ENCODE assay signal across 8 cellular contexts in the genomic region with DNA sequence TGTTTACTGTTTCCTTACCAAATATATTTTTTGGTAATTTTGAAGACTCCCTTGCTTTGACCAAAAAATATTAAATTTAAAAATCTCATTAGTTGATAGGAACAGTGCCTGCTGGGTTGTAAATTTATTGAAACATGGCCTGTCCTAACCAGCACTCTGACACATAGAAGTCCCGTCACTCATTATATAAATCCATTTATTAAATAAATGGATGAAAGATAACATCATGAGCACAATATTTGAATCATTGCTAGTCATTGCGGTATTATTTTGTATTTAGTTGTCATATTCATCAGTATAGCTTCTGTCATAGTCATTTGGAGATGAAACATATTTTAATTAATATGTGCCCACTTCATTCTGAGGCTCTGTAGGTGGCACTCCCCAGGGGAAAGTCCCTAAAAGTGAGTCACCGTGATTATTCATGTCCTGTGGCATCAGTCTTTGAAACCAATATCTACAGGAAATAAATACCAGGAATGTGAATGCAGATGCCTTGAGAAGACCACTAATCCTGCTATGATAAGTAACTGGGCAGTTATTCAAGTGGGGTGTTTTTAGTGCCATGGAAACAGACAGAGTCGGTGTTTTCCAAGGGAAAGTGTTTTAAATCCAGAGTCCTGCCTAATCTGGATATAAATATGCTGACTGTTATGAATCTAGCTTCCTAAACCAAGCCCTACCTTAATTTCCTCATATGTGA.
DNase-seq lines count a peak whose midpoint lies in the region; ATAC-seq and TF ChIP-seq lines count a peak whose summit lies in the region.

No MANE protein-coding gene starts in this region.

- H3K36me3 ChIP-seq in BJ (ENCODE audit: control insufficient read depth, insufficient read depth, low read length) (no peaks in the 10 kb centered on the region), lower lobe of right lung (no peaks in the 10 kb centered on the region), upper lobe of left lung (no peaks in the 10 kb centered on the region)

- H3K27me3 ChIP-seq in BJ (ENCODE audit: control insufficient read depth, insufficient read depth, low read length) (no peaks in the 10 kb centered on the region), lower lobe of right lung (ENCODE audit: low read depth) (no peaks in the 10 kb centered on the region), upper lobe of left lung (no peaks in the 10 kb centered on the region)

- H3K36me3 Mint-ChIP-seq in activated naive CD8-positive, alpha-beta T cell treated with anti-CD3 and anti-CD28 coated beads for 36 hours, result no peaks in the 10 kb centered on the region

- TF ChIP-seq CTCF in BJ (IDR thresholded peaks at IDR 0.05; ENCODE audit: insufficient read depth, low read depth, low read length) (no peak), lower lobe of right lung (IDR thresholded peaks at IDR 0.05) (no peak), upper lobe of left lung (IDR thresholded peaks at IDR 0.05) (no peak), lower leg skin (IDR thresholded peaks at IDR 0.05) (no peak)

- WGBS in upper lobe of left lung, 2 donors, result 34 to 43% methylated on average over 4 of the region's 4 CpGs
- WGBS in lower leg skin, 2 donors, result 23 to 25% methylated on average over 4 of the region's 4 CpGs

- intact Hi-C loops in lower lobe of right lung (cut with DNase I), result loop anchor here (10.0 kb wide), 1 partner anchor 175 kb away; no protein-coding TSS in a partner anchor
- intact Hi-C loops in lower leg skin (cut with DNase I; ENCODE audit: low total_unique reads), result no loop called here

- no peaks in the 10 kb centered on the region for H3K9me3 Mint-ChIP-seq in activated naive CD8-positive, alpha-beta T cell treated with anti-CD3 and anti-CD28 coated beads for 36 hours

- H3K27me3 Mint-ChIP-seq in activated naive CD8-positive, alpha-beta T cell treated with anti-CD3 and anti-CD28 coated beads for 36 hours, result peaks cover 23% of the 10 kb centered on the region

- TF ChIP-seq POLR2A in upper lobe of left lung (IDR thresholded peaks at IDR 0.05) (no peak), lower leg skin (IDR thresholded peaks at IDR 0.05) (no peak)

- peak; percentile 46 to 69 for ATAC-seq in lower lobe of right lung
- peak in 1 of 2 donors; percentile 37 for ATAC-seq in upper lobe of left lung (ENCODE audit: low FRiP score in 2 of 2)
- ATAC-seq in GM21528 (IDR thresholded peaks at IDR 0.05; ENCODE audit: low FRiP score, unreplicated experiment), result no peak
- ATAC-seq in HG03025 (IDR thresholded peaks at IDR 0.05; ENCODE audit: low FRiP score, unreplicated experiment), result no peak

- peak overlapping the region; percentile 37 for H3K27ac ChIP-seq in lower lobe of right lung
- peak overlapping the region in 3 of 4 donors; percentile 37 to 55 (median 52) for H3K27ac ChIP-seq in upper lobe of left lung

- CTCF ChIA-PET in BJ (lab: Yijun Ruan, JAX), result interaction anchor here (1.0 to 1.6 kb wide), 3 partner anchors 8 to 629 kb away, joined by 3 to 5 read pairs (median 3); no protein-coding TSS in a partner anchor

- H3K4me3 Mint-ChIP-seq in activated naive CD8-positive, alpha-beta T cell treated with anti-CD3 and anti-CD28 coated beads for 36 hours, result peak overlapping the region; percentile 34

- H3K4me3 ChIP-seq in BJ (ENCODE audit: low read depth, low read length), result no peak overlapping the region
- H3K4me3 ChIP-seq in lower lobe of right lung, result no peak overlapping the region
- H3K4me3 ChIP-seq in upper lobe of left lung, result no peak overlapping the region
- H3K4me3 ChIP-seq in lower leg skin (ENCODE audit: low read depth, poor library complexity, severe bottlenecking), result no peak overlapping the region

- peaks cover 37% of the 10 kb centered on the region for H3K4me1 Mint-ChIP-seq in activated naive CD8-positive, alpha-beta T cell treated with anti-CD3 and anti-CD28 coated beads for 36 hours

- peak overlapping the region; percentile 92 for H3K27ac Mint-ChIP-seq in activated naive CD8-positive, alpha-beta T cell treated with anti-CD3 and anti-CD28 coated beads for 36 hours

- peak; percentile 85 for DNase-seq in BJ (ENCODE audit: low read depth)
- peak; percentile 44 for DNase-seq in HT-29 (ENCODE audit: low spot score)
- peak; percentile 50 for DNase-seq in activated naive CD8-positive, alpha-beta T cell treated with anti-CD3 and anti-CD28 coated beads for 36 hours
- DNase-seq in lower lobe of right lung, result no peak
- DNase-seq in upper lobe of left lung, result no peak
- no peak for DNase-seq in lower leg skin (ENCODE audit: low spot score in 2 of 2)

- H3K9me3 ChIP-seq in lower lobe of right lung (no peaks in the 10 kb centered on the region), upper lobe of left lung (no peaks in the 10 kb centered on the region)

- POLR2A ChIA-PET in BJ (lab: Charles Lee), result no interaction called here

- TF ChIP-seq EP300 in upper lobe of left lung (IDR thresholded peaks at IDR 0.05), result no peak

- H3K4me1 ChIP-seq in lower lobe of right lung (peaks cover 27% of the 10 kb centered on the region), upper lobe of left lung (peaks cover 7 to 24% (median 11%) of the 10 kb centered on the region in 4 donors)

Comparison
In these comparisons a context has a peak if more than half of its experiments do, and no peak if none do; other contexts are left out.
1. DNase-seq: peak in BJ (single experiment), HT-29 (single experiment) and activated naive CD8-positive, alpha-beta T cell treated with anti-CD3 and anti-CD28 coated beads for 36 hours (single experiment); none in lower lobe of right lung (single experiment), upper lobe of left lung (0 of 2) and lower leg skin (0 of 2).
2. ATAC-seq: peak in lower lobe of right lung (2 of 2); none in GM21528 (single experiment) and HG03025 (single experiment).